Comparison of ENCODE assay signal across 22 cellular contexts in the genomic region with DNA sequence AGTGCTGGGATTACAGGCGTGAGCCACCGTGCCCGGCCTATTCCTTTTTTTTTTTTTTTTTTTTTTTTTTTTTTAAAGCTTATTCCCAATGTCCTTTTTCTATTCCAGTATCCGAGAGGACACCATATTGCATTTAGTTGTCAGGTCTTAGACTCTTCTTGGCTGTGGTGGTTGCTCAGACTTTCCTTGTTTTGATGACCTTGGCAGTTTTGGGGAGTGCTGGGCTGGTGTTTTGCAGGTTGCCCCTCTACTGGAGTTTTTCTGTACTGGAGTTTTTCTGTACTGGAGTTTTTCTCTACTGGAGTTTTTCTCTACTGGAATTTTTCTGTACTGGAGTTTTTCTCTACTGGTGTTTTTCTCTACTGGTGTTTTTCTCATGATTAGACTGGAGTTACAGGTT.
"Had no signal": no experiment of that assay in that cellular context is flagged by ENCODE, and none has a peak within 500 bp of the region (broad histone marks: within the 10 kb centered on the region; RNA-seq: fewer than 3 reads in every experiment).

No MANE protein-coding gene starts in this region.

- H3K27me3 Mint-ChIP-seq: progenitor cell of endocrine pancreas had no signal

- H3K4me1 ChIP-seq: pancreas had no signal

- FAIRE-seq: endothelial cell of umbilical vein, kidney, pancreas had no signal

- H3K36me3 ChIP-seq: pancreas, suprapubic skin, tibial artery, upper lobe of right lung had no signal

- H3K27me3 ChIP-seq: hepatocyte, pancreas, suprapubic skin, tibial artery, upper lobe of right lung had no signal

- H3K27ac ChIP-seq: hepatocyte, pancreas, suprapubic skin, tibial artery, upper lobe of right lung had no signal

- H3K4me2 ChIP-seq: hepatocyte had no signal

- H3K4me3 ChIP-seq: hepatocyte, pancreas, suprapubic skin, tibial artery, upper lobe of right lung had no signal

- DNase-seq: effector CD4-positive, alpha-beta T cell; endodermal cell; erythroblast; foreskin melanocyte; head of caudate nucleus; kidney; left cardiac atrium; mammary epithelial cell; natural killer cell; occipital lobe; pancreas; right cardiac atrium; stimulated activated CD4-positive, alpha-beta T cell treated with anti-CD3 and anti-CD28 coated beads, Interleukin-4, amount 100 ng/mL, for 1 hour; stimulated activated CD8-positive, alpha-beta memory T cell treated with anti-CD3 and anti-CD28 coated beads, Interleukin-4, amount 100 ng/mL, for 48 hours; stimulated activated naive CD8-positive, alpha-beta T cell treated with anti-CD3 and anti-CD28 coated beads, Interleukin-15, Interleukin-2, amounts not matched to agents 100 U/mL and 50 U/mL, for 24 hours; tibial artery; upper lobe of right lung had no signal

- H2AFZ ChIP-seq: hepatocyte had no signal

- H3K9me3 ChIP-seq: pancreas, suprapubic skin, upper lobe of right lung had no signal

- ATAC-seq: stimulated activated naive CD8-positive, alpha-beta T cell treated with anti-CD3 and anti-CD28 coated beads, Interleukin-15, Interleukin-2, amounts not matched to agents 100 U/mL and 50 U/mL, for 24 hours had no signal

- H3K9me3 Mint-ChIP-seq: natural killer cell; stimulated activated effector memory CD8-positive, alpha-beta T cell treated with anti-CD3 and anti-CD28 coated beads, Interleukin-12 subunit alpha, Interleukin-12 subunit beta, amount 100 ng/mL, for 72 hours had no signal

- H3K36me3 Mint-ChIP-seq: natural killer cell; stimulated activated effector memory CD8-positive, alpha-beta T cell treated with anti-CD3 and anti-CD28 coated beads, Interleukin-12 subunit alpha, Interleukin-12 subunit beta, amount 100 ng/mL, for 72 hours had no signal

- H3K27ac Mint-ChIP-seq: endodermal cell; natural killer cell; progenitor cell of endocrine pancreas; stimulated activated effector memory CD8-positive, alpha-beta T cell treated with anti-CD3 and anti-CD28 coated beads, Interleukin-12 subunit alpha, Interleukin-12 subunit beta, amount 100 ng/mL, for 72 hours had no signal

- H3K4me3 Mint-ChIP-seq: endodermal cell; natural killer cell; stimulated activated effector memory CD8-positive, alpha-beta T cell treated with anti-CD3 and anti-CD28 coated beads, Interleukin-12 subunit alpha, Interleukin-12 subunit beta, amount 100 ng/mL, for 72 hours had no signal
